Comparison of ENCODE assay signal across 12 cellular contexts in the genomic region with DNA sequence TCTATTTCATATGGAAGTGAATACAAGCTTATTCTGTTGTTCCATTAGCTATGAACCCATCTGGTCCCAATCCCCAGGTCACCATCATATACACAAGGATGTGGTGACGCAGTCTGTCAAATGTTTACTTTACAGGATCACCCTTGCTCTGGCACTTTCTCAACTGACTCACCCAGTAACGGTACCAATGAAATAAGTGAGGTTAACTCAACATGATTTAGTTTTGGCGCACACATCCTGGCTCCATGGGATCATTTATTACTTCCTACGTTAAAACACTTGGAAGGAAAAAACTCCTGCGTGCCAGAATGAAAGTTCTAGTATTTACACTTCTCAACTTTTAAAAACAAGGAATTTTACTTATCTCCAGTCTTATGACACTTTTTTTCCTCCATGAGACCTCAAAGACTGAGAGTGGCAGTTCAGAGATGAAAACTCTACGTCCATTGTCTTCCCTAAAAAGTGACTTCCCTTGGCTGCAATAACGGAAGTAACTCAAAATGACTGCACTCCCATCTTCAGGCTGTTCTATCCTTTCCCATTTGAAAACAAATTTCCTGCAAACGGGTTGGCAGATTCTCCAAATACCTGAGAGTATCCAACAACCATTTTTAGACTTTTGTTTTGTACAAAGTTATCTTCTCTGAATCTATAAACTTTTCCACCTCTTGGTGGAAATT. TPM values are rescaled to one million over a fixed set of nuclear protein-coding genes. Genes with fewer than 3 reads are reported as not detected.
DNase-seq lines count a peak whose midpoint lies in the region; ATAC-seq lines count a peak whose summit lies in the region.
"Had no signal": no experiment of that assay in that cellular context is flagged by ENCODE, and none has a peak within 500 bp of the region (broad histone marks: within the 10 kb centered on the region; RNA-seq: fewer than 3 reads in every experiment).

No MANE protein-coding gene starts in this region.

- H3K27ac Mint-ChIP-seq in activated T-helper 17 cell treated with anti-CD3 and anti-CD28 coated beads, Interleukin-2, amount 50 U/mL, for 72 hours, result peak overlapping the region; percentile 3
- H3K27ac Mint-ChIP-seq in stimulated activated naive B cell treated with anti-CD40 and anti-IgM and Interleukin-4, amounts not matched to agents 10 μg/mL and 1 μg/mL and 100 μg/mL, for 72 hours, result no peak overlapping the region

- no peaks in the 10 kb centered on the region for H3K9me3 ChIP-seq in subcutaneous abdominal adipose tissue (ENCODE audit: control insufficient read depth in 5 of 5, low read length in 5 of 5)
- H3K9me3 ChIP-seq: esophagus squamous epithelium had no signal

- no peak overlapping the region for H3K4me3 ChIP-seq in subcutaneous abdominal adipose tissue (ENCODE audit: low read depth in 1 of 5, low read length in 5 of 5)

- no peaks in the 10 kb centered on the region for H3K27me3 ChIP-seq in subcutaneous abdominal adipose tissue (ENCODE audit: control insufficient read depth in 5 of 5, insufficient read depth in 4 of 5, low read length in 5 of 5)
- H3K27me3 ChIP-seq: esophagus squamous epithelium had no signal

- no peaks in the 10 kb centered on the region for H3K9me3 Mint-ChIP-seq in activated T-helper 17 cell treated with anti-CD3 and anti-CD28 coated beads, Interleukin-2, amount 50 U/mL, for 72 hours
- H3K9me3 Mint-ChIP-seq in stimulated activated naive B cell treated with anti-CD40 and anti-IgM and Interleukin-4, amounts not matched to agents 10 μg/mL and 1 μg/mL and 100 μg/mL, for 72 hours, result no peaks in the 10 kb centered on the region

- H3K9ac ChIP-seq in subcutaneous abdominal adipose tissue (ENCODE audit: low read length in 5 of 5), result no peak overlapping the region

- peak overlapping the region; percentile 37 for H3K27ac ChIP-seq in subcutaneous abdominal adipose tissue (ENCODE audit: low read depth, low read length)

- H3K4me1 Mint-ChIP-seq in activated T-helper 17 cell treated with anti-CD3 and anti-CD28 coated beads, Interleukin-2, amount 50 U/mL, for 72 hours, result peaks cover 11% of the 10 kb centered on the region
- H3K4me1 Mint-ChIP-seq in stimulated activated naive B cell treated with anti-CD40 and anti-IgM and Interleukin-4, amounts not matched to agents 10 μg/mL and 1 μg/mL and 100 μg/mL, for 72 hours, result no peaks in the 10 kb centered on the region

- DNase-seq in DMS53 (lab: John Stamatoyannopoulos, UW), result peak; percentile 8
- no peak for DNase-seq in DMS53 treated with DMSO at 0.1 percent for 48 hours (lab: John Stamatoyannopoulos, UW; ENCODE audit: unreplicated experiment)
- peak; percentile 76 for DNase-seq in glomerular endothelial cell (ENCODE audit: extremely low read depth, low read depth, low spot score)
- DNase-seq in stimulated activated naive B cell treated with anti-CD40 and anti-IgM and Interleukin-4, amounts not matched to agents 10 μg/mL and 1 μg/mL and 100 μg/mL, for 72 hours, result no peak
- DNase-seq in NCI-H1436 (lab: John Stamatoyannopoulos, UW), result no peak
- DNase-seq: 8988T, activated gamma-delta T cell treated with Interleukin-2 at 50 U/mL for 16 hours, esophagus squamous epithelium, MM.1S had no signal

- no peak for ATAC-seq in activated T-helper 17 cell treated with anti-CD3 and anti-CD28 coated beads, Interleukin-2, amount 50 U/mL, for 72 hours (replicated peaks)
- ATAC-seq in stimulated activated naive B cell treated with anti-CD40 and anti-IgM and Interleukin-4, amounts not matched to agents 10 μg/mL and 1 μg/mL and 100 μg/mL, for 72 hours (replicated peaks), result no peak
- no peak for ATAC-seq in HG02852 (IDR thresholded peaks at IDR 0.05; ENCODE audit: unreplicated experiment)

- peaks cover 0 to 16% (median 7%) of the 10 kb centered on the region in 5 donors for H3K36me3 ChIP-seq in subcutaneous abdominal adipose tissue (ENCODE audit: control insufficient read depth in 5 of 5, insufficient read depth in 5 of 5, low read length in 5 of 5)
- H3K36me3 ChIP-seq: esophagus squamous epithelium had no signal

- H3K36me3 Mint-ChIP-seq in activated T-helper 17 cell treated with anti-CD3 and anti-CD28 coated beads, Interleukin-2, amount 50 U/mL, for 72 hours (ENCODE audit: low read depth), result peaks cover 48% of the 10 kb centered on the region
- peaks cover 8 to 11% of the 10 kb centered on the region in 2 donors for H3K36me3 Mint-ChIP-seq in stimulated activated naive B cell treated with anti-CD40 and anti-IgM and Interleukin-4, amounts not matched to agents 10 μg/mL and 1 μg/mL and 100 μg/mL, for 72 hours

- peaks cover 0 to 5% (median 0%) of the 10 kb centered on the region in 5 donors for H3K4me1 ChIP-seq in subcutaneous abdominal adipose tissue (ENCODE audit: control insufficient read depth in 5 of 5, insufficient read depth in 5 of 5, low read length in 5 of 5)

- no peaks in the 10 kb centered on the region for H3K27me3 Mint-ChIP-seq in activated T-helper 17 cell treated with anti-CD3 and anti-CD28 coated beads, Interleukin-2, amount 50 U/mL, for 72 hours
- H3K27me3 Mint-ChIP-seq in stimulated activated naive B cell treated with anti-CD40 and anti-IgM and Interleukin-4, amounts not matched to agents 10 μg/mL and 1 μg/mL and 100 μg/mL, for 72 hours, result no peaks in the 10 kb centered on the region

- no peak overlapping the region for H3K4me3 Mint-ChIP-seq in activated T-helper 17 cell treated with anti-CD3 and anti-CD28 coated beads, Interleukin-2, amount 50 U/mL, for 72 hours
- no peak overlapping the region for H3K4me3 Mint-ChIP-seq in stimulated activated naive B cell treated with anti-CD40 and anti-IgM and Interleukin-4, amounts not matched to agents 10 μg/mL and 1 μg/mL and 100 μg/mL, for 72 hours

RNA-seq across cellular contexts. Expression of gene AGPAT4, which starts 15.9 kb away (rescaled TPM):
- total RNA-seq in activated T-helper 17 cell treated with anti-CD3 and anti-CD28 coated beads, Interleukin-2, amount 50 U/mL, for 72 hours, result 10 to 100 TPM; 12.3 to 13.2 TPM
- total RNA-seq in glomerular endothelial cell, result 11.4 and 15.8 TPM in 2 replicates

Comparison
In these comparisons a context has a peak if more than half of its experiments do, and no peak if none do; other contexts are left out.
1. DNase-seq: peak in DMS53 (single experiment) and glomerular endothelial cell (single experiment); none in DMS53 treated with DMSO at 0.1 percent for 48 hours (single experiment), stimulated activated naive B cell treated with anti-CD40 and anti-IgM and Interleukin-4, amounts not matched to agents 10 μg/mL and 1 μg/mL and 100 μg/mL, for 72 hours (single experiment) and NCI-H1436 (single experiment).